ENCODE assay signal across 11 cellular contexts in the genomic region with DNA sequence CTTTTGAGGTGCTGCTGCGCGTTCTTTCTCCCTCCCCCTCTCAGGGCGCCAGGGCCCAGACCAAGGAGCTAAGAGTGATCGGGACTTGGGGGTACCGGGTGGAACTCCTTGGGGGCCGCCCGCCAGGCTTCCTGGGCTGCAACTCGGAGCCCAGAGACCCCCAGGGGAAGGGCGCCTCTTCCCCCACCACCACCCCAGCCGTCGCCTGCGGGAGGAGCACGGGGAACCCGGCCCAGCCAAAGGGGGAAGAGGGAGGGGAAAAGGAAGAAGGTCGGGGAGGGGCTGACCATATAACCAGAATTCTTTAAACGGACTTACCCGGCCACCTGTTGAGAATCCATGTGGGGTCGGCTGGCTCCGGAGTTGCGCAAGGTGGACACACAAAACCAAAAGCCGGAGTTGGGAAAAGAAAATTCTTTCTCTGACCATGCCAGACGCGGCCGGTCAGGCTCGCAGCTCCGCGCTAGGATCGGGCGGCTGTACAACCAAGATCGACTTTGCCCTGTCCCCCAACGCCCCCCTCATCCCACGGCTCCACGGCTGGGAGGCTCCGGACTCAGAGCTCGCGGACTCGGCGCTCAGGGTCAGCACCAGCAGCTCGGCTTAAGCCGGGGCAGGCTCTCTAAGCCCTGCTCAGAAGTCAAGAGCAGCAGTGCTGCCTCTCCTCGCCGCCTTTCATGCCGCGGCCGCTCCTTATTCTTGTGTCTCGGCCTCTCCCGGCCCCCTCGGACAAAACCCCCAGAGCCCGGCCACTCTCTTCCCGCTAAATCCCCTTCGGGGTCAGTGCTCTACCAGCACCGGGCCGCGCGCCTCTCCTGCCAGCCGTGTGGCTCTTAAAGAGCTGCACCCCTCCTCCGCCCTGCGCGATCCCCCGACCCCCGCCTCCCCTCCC. TPM values are rescaled to one million over a fixed set of nuclear protein-coding genes. Genes with fewer than 3 reads are reported as not detected.
DNase-seq lines count a peak whose midpoint lies in the region; ATAC-seq and TF ChIP-seq lines count a peak whose summit lies in the region.
"Had no signal": no experiment of that assay in that cellular context is flagged by ENCODE, and none has a peak within 500 bp of the region (broad histone marks: within the 10 kb centered on the region; RNA-seq: fewer than 3 reads in every experiment).

No MANE protein-coding gene starts in this region.

- peaks cover 100% of the 10 kb centered on the region for H3K27me3 ChIP-seq in BLaER1
- H3K27me3 ChIP-seq in GM23338 (ENCODE audit: insufficient read depth), result peaks cover 100% of the 10 kb centered on the region
- peaks cover 60% of the 10 kb centered on the region for H3K27me3 ChIP-seq in mesendoderm (ENCODE audit: insufficient read depth, low read length, poor library complexity)

- no peak overlapping the region for H2BK120ac ChIP-seq in mesendoderm (ENCODE audit: low read depth, low read length)

- H3K18ac ChIP-seq in mesendoderm (ENCODE audit: low read length), result peak overlapping the region; percentile 63

- H3K36me3 ChIP-seq in BLaER1 (no peaks in the 10 kb centered on the region), GM23338 (ENCODE audit: insufficient read depth) (no peaks in the 10 kb centered on the region), mesendoderm (ENCODE audit: control insufficient read depth, insufficient read depth, low read length) (no peaks in the 10 kb centered on the region)

- no CpG with 5 or more reads among the region's 61 CpGs for WGBS in mesendoderm (ENCODE audit: extremely low coverage, insufficient coverage, low lambda C conversion rate)

- no peak overlapping the region for H2BK5ac ChIP-seq in mesendoderm (ENCODE audit: low read length)

- H3K27me3 Mint-ChIP-seq in GM23338 (ENCODE audit: insufficient read depth, low read depth, poor library complexity), result peaks cover 95% of the 10 kb centered on the region

- peak overlapping the region; percentile 78 for H3K56ac ChIP-seq in mesendoderm (ENCODE audit: low read length)

- no peak overlapping the region for H3K27ac Mint-ChIP-seq in GM23338

- H3K4me3 ChIP-seq in BLaER1 (peak overlapping the region; percentile 50), GM23338 (peak overlapping the region; percentile 66), mesendoderm (ENCODE audit: low read length) (peak overlapping the region; percentile 29)

- H3K79me2 ChIP-seq in GM23338 (replicated peaks; ENCODE audit: insufficient read depth) (no peaks in the 10 kb centered on the region), mesendoderm (ENCODE audit: control insufficient read depth, insufficient read depth, low read length) (no peaks in the 10 kb centered on the region)

- H3K36me3 Mint-ChIP-seq in GM23338 (ENCODE audit: low read depth), result no peaks in the 10 kb centered on the region; the same call in 2 of the 3 replicates

- no peak overlapping the region for H2BK15ac ChIP-seq in mesendoderm (replicated peaks; ENCODE audit: low read depth)

- H4K20me1 ChIP-seq in BLaER1 (peaks cover 92% of the 10 kb centered on the region), GM23338 (replicated peaks; ENCODE audit: insufficient read depth) (no peaks in the 10 kb centered on the region)

- H3K4me3 Mint-ChIP-seq in GM23338, result peak overlapping the region; percentile 67

- no peak for TF ChIP-seq CTCF in GM23338 (conservative IDR thresholded peaks at IDR 0.05; ENCODE audit: low read depth in 2 of 2)
- no peak for TF ChIP-seq CTCF in VCaP (conservative IDR thresholded peaks at IDR 0.05)

- no peak overlapping the region for H3K4ac ChIP-seq in mesendoderm (ENCODE audit: low read depth, low read length)

- no peak overlapping the region for H2AK5ac ChIP-seq in mesendoderm (ENCODE audit: low read length)

- H3K23ac ChIP-seq in mesendoderm (ENCODE audit: low read length), result peak overlapping the region; percentile 45

- no peaks in the 10 kb centered on the region for H3K79me1 ChIP-seq in mesendoderm (ENCODE audit: low read length)

- no peak overlapping the region for H3K9ac ChIP-seq in BLaER1
- H3K9ac ChIP-seq in mesendoderm (ENCODE audit: low read length), result peak overlapping the region; percentile 22

- no peaks in the 10 kb centered on the region for H3K9me2 ChIP-seq in GM23338 (ENCODE audit: insufficient read depth)

- H3K9me3 ChIP-seq in BLaER1, result peaks cover 31% of the 10 kb centered on the region

- peaks cover 34% of the 10 kb centered on the region for H3F3A ChIP-seq in GM23338 (replicated peaks; ENCODE audit: low read depth)

- peaks cover 58% of the 10 kb centered on the region for H3K4me1 Mint-ChIP-seq in GM23338

- peak; percentile 0 for ATAC-seq in GM23338
- ATAC-seq: foreskin keratinocyte had no signal

- DNase-seq in GM23338 (ENCODE audit: low spot score) (peak; percentile 77), mesendoderm (peak; percentile 61), SW480 (ENCODE audit: low spot score) (no peak), AG20443 (ENCODE audit: low spot score) (no peak), NCI-H187 (lab: John Stamatoyannopoulos, UW) (no peak), iPS-NIHi11 (ENCODE audit: low spot score) (no peak)
- DNase-seq: activated CD4-positive, alpha-beta T cell treated with anti-CD3 and anti-CD28 coated beads for 1 hour; DND-41; foreskin keratinocyte had no signal

- H3K27ac ChIP-seq in BLaER1 (no peak overlapping the region), GM23338 (ENCODE audit: low read depth) (no peak overlapping the region), VCaP (peak overlapping the region; percentile 7; the same call in 1 of the 2 replicates), mesendoderm (ENCODE audit: low read depth, low read length) (no peak overlapping the region)
- H3K27ac ChIP-seq: foreskin keratinocyte had no signal

- H3K9me3 Mint-ChIP-seq in GM23338, result no peaks in the 10 kb centered on the region

- peaks cover 23% of the 10 kb centered on the region; the same call in 1 of the 2 replicates for H3K4me1 ChIP-seq in BLaER1
- H3K4me1 ChIP-seq in GM23338 (ENCODE audit: insufficient read depth), result peaks cover 78% of the 10 kb centered on the region
- peaks cover 14% of the 10 kb centered on the region for H3K4me1 ChIP-seq in mesendoderm (ENCODE audit: control insufficient read depth, low read depth, low read length)
- H3K4me1 ChIP-seq: foreskin keratinocyte had no signal

- H2AFZ ChIP-seq in GM23338, result peak overlapping the region; percentile 92

- peak overlapping the region; percentile 67 for H3K4me2 ChIP-seq in BLaER1
- H3K4me2 ChIP-seq in GM23338, result peak overlapping the region; percentile 94
- peak overlapping the region; percentile 52 for H3K4me2 ChIP-seq in mesendoderm (ENCODE audit: low read length)

- no peak overlapping the region for H4K8ac ChIP-seq in mesendoderm (ENCODE audit: low read depth, low read length)

- H4K5ac ChIP-seq in mesendoderm (ENCODE audit: low read length), result no peak overlapping the region

TF ChIP-seq in GM23338, 12 proteins besides CTCF, POLR2A, EP300 and RAD21 (continues in another document):
- TF ChIP-seq, protein P1, sequence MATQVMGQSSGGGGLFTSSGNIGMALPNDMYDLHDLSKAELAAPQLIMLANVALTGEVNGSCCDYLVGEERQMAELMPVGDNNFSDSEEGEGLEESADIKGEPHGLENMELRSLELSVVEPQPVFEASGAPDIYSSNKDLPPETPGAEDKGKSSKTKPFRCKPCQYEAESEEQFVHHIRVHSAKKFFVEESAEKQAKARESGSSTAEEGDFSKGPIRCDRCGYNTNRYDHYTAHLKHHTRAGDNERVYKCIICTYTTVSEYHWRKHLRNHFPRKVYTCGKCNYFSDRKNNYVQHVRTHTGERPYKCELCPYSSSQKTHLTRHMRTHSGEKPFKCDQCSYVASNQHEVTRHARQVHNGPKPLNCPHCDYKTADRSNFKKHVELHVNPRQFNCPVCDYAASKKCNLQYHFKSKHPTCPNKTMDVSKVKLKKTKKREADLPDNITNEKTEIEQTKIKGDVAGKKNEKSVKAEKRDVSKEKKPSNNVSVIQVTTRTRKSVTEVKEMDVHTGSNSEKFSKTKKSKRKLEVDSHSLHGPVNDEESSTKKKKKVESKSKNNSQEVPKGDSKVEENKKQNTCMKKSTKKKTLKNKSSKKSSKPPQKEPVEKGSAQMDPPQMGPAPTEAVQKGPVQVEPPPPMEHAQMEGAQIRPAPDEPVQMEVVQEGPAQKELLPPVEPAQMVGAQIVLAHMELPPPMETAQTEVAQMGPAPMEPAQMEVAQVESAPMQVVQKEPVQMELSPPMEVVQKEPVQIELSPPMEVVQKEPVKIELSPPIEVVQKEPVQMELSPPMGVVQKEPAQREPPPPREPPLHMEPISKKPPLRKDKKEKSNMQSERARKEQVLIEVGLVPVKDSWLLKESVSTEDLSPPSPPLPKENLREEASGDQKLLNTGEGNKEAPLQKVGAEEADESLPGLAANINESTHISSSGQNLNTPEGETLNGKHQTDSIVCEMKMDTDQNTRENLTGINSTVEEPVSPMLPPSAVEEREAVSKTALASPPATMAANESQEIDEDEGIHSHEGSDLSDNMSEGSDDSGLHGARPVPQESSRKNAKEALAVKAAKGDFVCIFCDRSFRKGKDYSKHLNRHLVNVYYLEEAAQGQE (IDR thresholded peaks at IDR 0.05; ENCODE audit: unreplicated experiment), result no peak
- no peak for TF ChIP-seq STAT1 (IDR thresholded peaks at IDR 0.05; ENCODE audit: unreplicated experiment)

RNA-seq across cellular contexts. Expression of a gene that starts 6.3 kb away (rescaled TPM):
- total RNA-seq in GM23338 (2014; rRNA removed; shearing (Covaris generic)), result 0.28 TPM in 1 of 2 replicates, not detected in the other
- polyA plus RNA-seq in GM23338 (2016; fragmentation: Nextera tagmentation; extraction: Ambion mirVana), result 0.21 and 0.37 TPM in 2 replicates
- polyA plus RNA-seq in mesendoderm (2013, experiment 1 of 2), result 1.3 TPM
- polyA plus RNA-seq in mesendoderm (2013, experiment 2 of 2), result 1.1 TPM
- total RNA-seq: foreskin keratinocyte had no signal
- polyA plus RNA-seq: foreskin keratinocyte had no signal

Comparison
In these comparisons a context has a peak if more than half of its experiments do, and no peak if none do; other contexts are left out.
1. DNase-seq: peak in GM23338 (single experiment) and mesendoderm (single experiment); none in SW480 (single experiment), AG20443 (single experiment), NCI-H187 (0 of 2) and iPS-NIHi11 (single experiment).
2. Peak in every context shown above with its lines, with median percentiles within 50 percentile points of each other: H3K4me2 ChIP-seq and H3K4me3 ChIP-seq.